Comparison of ENCODE assay signal across 31 cellular contexts in the genomic region with DNA sequence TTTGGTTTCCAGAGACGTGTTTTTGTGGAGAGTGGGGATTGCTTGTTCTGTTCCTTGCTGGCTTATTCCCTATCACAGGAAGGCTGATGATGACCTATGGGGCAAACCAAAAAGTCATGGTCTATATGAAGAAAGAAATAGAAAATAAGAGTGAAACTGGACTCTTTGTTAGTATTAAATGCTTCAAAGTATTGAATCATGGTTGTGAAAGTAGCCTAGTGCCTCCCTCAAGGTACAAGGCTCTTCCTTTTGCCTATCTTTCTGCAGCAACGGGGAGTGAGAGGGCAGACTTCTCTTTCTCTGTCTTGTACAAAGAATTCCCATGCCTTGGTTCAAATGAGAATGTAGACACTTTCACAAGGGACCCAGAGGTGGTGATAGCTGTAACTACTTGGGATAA.
"Had no signal": no experiment of that assay in that cellular context is flagged by ENCODE, and none has a peak within 500 bp of the region (broad histone marks: within the 10 kb centered on the region; RNA-seq: fewer than 3 reads in every experiment).

No MANE protein-coding gene starts in this region.

- H3K9me3 ChIP-seq: ascending aorta, breast epithelium, colonic mucosa, esophagus muscularis mucosa, gastrocnemius medialis had no signal

- ATAC-seq: activated CD4-positive, alpha-beta T cell treated with anti-CD3 and anti-CD28 coated beads for 36 hours; activated CD8-positive, alpha-beta memory T cell treated with anti-CD3 and anti-CD28 coated beads, Interleukin-2, amount 10 ng/mL, durations not matched to agents 7 days and 5 days; activated CD8-positive, alpha-beta T cell treated with anti-CD3 and anti-CD28 coated beads, Interleukin-2, amount 10 ng/mL, durations not matched to agents 7 days and 5 days; foreskin keratinocyte; gastrocnemius medialis had no signal

- H3K4me1 Mint-ChIP-seq: activated CD4-positive, alpha-beta T cell treated with anti-CD3 and anti-CD28 coated beads, Interleukin-2, amount 10 ng/mL, durations not matched to agents 24 days and 14 days; activated CD8-positive, alpha-beta memory T cell treated with anti-CD3 and anti-CD28 coated beads, Interleukin-2, amount 10 ng/mL, durations not matched to agents 7 days and 5 days; activated naive CD4-positive, alpha-beta T cell treated with anti-CD3 and anti-CD28 coated beads, Interleukin-2, amount 10 ng/mL, durations not matched to agents 7 days and 5 days; activated naive CD8-positive, alpha-beta T cell treated with anti-CD3 and anti-CD28 coated beads, Interleukin-2, amount 10 ng/mL, durations not matched to agents 7 days and 5 days had no signal

- H3K4me3 Mint-ChIP-seq: activated CD4-positive, alpha-beta memory T cell treated with anti-CD3 and anti-CD28 coated beads for 36 hours; activated CD4-positive, alpha-beta T cell treated with anti-CD3 and anti-CD28 coated beads for 36 hours; activated CD4-positive, alpha-beta T cell treated with anti-CD3 and anti-CD28 coated beads, Interleukin-2, amount 10 ng/mL, durations not matched to agents 24 days and 14 days; activated CD8-positive, alpha-beta memory T cell treated with anti-CD3 and anti-CD28 coated beads, Interleukin-2, amount 10 ng/mL, durations not matched to agents 7 days and 5 days; activated CD8-positive, alpha-beta T cell treated with anti-CD3 and anti-CD28 coated beads, Interleukin-2, amount 10 ng/mL, durations not matched to agents 7 days and 5 days; activated naive CD4-positive, alpha-beta T cell treated with anti-CD3 and anti-CD28 coated beads, Interleukin-2, amount 10 ng/mL, durations not matched to agents 7 days and 5 days; activated naive CD8-positive, alpha-beta T cell treated with anti-CD3 and anti-CD28 coated beads, Interleukin-2, amount 10 ng/mL, durations not matched to agents 7 days and 5 days; dendritic cell treated with granulocyte-macrophage colony-stimulating factor and Interleukin-4, amounts not matched to agents 40 ng/mL and 50 ng/mL, for 4 days had no signal

- H3K9me3 Mint-ChIP-seq: activated CD4-positive, alpha-beta memory T cell treated with anti-CD3 and anti-CD28 coated beads for 36 hours; activated CD4-positive, alpha-beta T cell treated with anti-CD3 and anti-CD28 coated beads, Interleukin-2, amount 10 ng/mL, durations not matched to agents 24 days and 14 days; activated naive CD4-positive, alpha-beta T cell treated with anti-CD3 and anti-CD28 coated beads, Interleukin-2, amount 10 ng/mL, durations not matched to agents 7 days and 5 days; activated naive CD4-positive, alpha-beta T cell treated with anti-CD3 and anti-CD28 coated beads, Interleukin-2, amount 50 U/mL, for 72 hours; activated naive CD8-positive, alpha-beta T cell treated with anti-CD3 and anti-CD28 coated beads, Interleukin-2, amount 10 ng/mL, durations not matched to agents 7 days and 5 days; brain; dendritic cell treated with granulocyte-macrophage colony-stimulating factor and Interleukin-4, amounts not matched to agents 40 ng/mL and 50 ng/mL, for 4 days had no signal

- H3K27me3 ChIP-seq: ascending aorta, breast epithelium, cardiac muscle cell, colonic mucosa, dorsolateral prefrontal cortex, esophagus muscularis mucosa, foreskin keratinocyte, gastrocnemius medialis had no signal

- H3K36me3 Mint-ChIP-seq: activated CD8-positive, alpha-beta memory T cell treated with anti-CD3 and anti-CD28 coated beads, Interleukin-2, amount 10 ng/mL, durations not matched to agents 7 days and 5 days; activated naive CD4-positive, alpha-beta T cell treated with anti-CD3 and anti-CD28 coated beads, Interleukin-2, amount 10 ng/mL, durations not matched to agents 7 days and 5 days had no signal

- H3K27me3 Mint-ChIP-seq: activated CD4-positive, alpha-beta memory T cell treated with anti-CD3 and anti-CD28 coated beads for 36 hours; activated CD4-positive, alpha-beta T cell treated with anti-CD3 and anti-CD28 coated beads, Interleukin-2, amount 10 ng/mL, durations not matched to agents 24 days and 14 days; activated CD8-positive, alpha-beta memory T cell treated with anti-CD3 and anti-CD28 coated beads, Interleukin-2, amount 10 ng/mL, durations not matched to agents 7 days and 5 days; activated naive CD4-positive, alpha-beta T cell treated with anti-CD3 and anti-CD28 coated beads, Interleukin-2, amount 10 ng/mL, durations not matched to agents 7 days and 5 days; activated naive CD8-positive, alpha-beta T cell treated with anti-CD3 and anti-CD28 coated beads, Interleukin-2, amount 10 ng/mL, durations not matched to agents 7 days and 5 days; brain; dendritic cell treated with granulocyte-macrophage colony-stimulating factor and Interleukin-4, amounts not matched to agents 40 ng/mL and 50 ng/mL, for 4 days had no signal

- DNase-seq: activated CD4-positive, alpha-beta memory T cell treated with anti-CD3 and anti-CD28 coated beads for 36 hours; activated CD4-positive, alpha-beta T cell treated with anti-CD3 and anti-CD28 coated beads for 36 hours; activated CD4-positive, alpha-beta T cell treated with anti-CD3 and anti-CD28 coated beads, Interleukin-2, amount 10 ng/mL, durations not matched to agents 24 days and 14 days; activated CD4-positive, CD25-positive, alpha-beta regulatory T cell; activated CD4-positive, CD25-positive, alpha-beta regulatory T cell treated with anti-CD3 and anti-CD28 coated beads, Interleukin-2, amount 50 U/mL, for 72 hours; activated CD8-positive, alpha-beta memory T cell treated with anti-CD3 and anti-CD28 coated beads, Interleukin-2, amount 10 ng/mL, durations not matched to agents 7 days and 5 days; activated CD8-positive, alpha-beta memory T cell treated with anti-CD3 and anti-CD28 coated beads, Interleukin-2, amount 50 U/mL, for 4 hours; activated CD8-positive, alpha-beta T cell treated with anti-CD3 and anti-CD28 coated beads, Interleukin-2, amount 10 ng/mL, durations not matched to agents 7 days and 5 days; activated gamma-delta T cell; activated naive CD4-positive, alpha-beta T cell; activated naive CD4-positive, alpha-beta T cell treated with anti-CD3 and anti-CD28 coated beads, Interleukin-2, amount 10 ng/mL, durations not matched to agents 7 days and 5 days; activated naive CD8-positive, alpha-beta T cell treated with anti-CD3 and anti-CD28 coated beads, Interleukin-2, amount 10 ng/mL, durations not matched to agents 7 days and 5 days; activated T-cell treated with anti-CD3 and anti-CD28 coated beads, Interleukin-2, amount 50 U/mL, for 1 hour; activated T-cell treated with anti-CD3 and anti-CD28 coated beads, Interleukin-2, amount 50 U/mL, for 48 hours; central memory CD4-positive, alpha-beta T cell; cerebellar nuclear complex; colonic mucosa; dorsolateral prefrontal cortex; effector memory CD4-positive, alpha-beta T cell; erythroblast; foreskin keratinocyte; gastrocnemius medialis; glutamatergic neuron; T-helper 2 cell had no signal

- H3K36me3 ChIP-seq: breast epithelium, colonic mucosa had no signal

- H3K4me1 ChIP-seq: ascending aorta, breast epithelium, colonic mucosa, esophagus muscularis mucosa, foreskin keratinocyte, gastrocnemius medialis had no signal

- H3K4me3 ChIP-seq: ascending aorta, breast epithelium, cardiac muscle cell, colonic mucosa, dorsolateral prefrontal cortex, esophagus muscularis mucosa, gastrocnemius medialis had no signal

- H3K27ac ChIP-seq: ascending aorta, breast epithelium, cardiac muscle cell, colonic mucosa, dorsolateral prefrontal cortex, esophagus muscularis mucosa, foreskin keratinocyte, gastrocnemius medialis had no signal

- H3K27ac Mint-ChIP-seq: activated CD4-positive, alpha-beta memory T cell treated with anti-CD3 and anti-CD28 coated beads for 36 hours; activated CD4-positive, alpha-beta T cell treated with anti-CD3 and anti-CD28 coated beads for 36 hours; activated CD4-positive, alpha-beta T cell treated with anti-CD3 and anti-CD28 coated beads, Interleukin-2, amount 10 ng/mL, durations not matched to agents 24 days and 14 days; activated CD8-positive, alpha-beta memory T cell treated with anti-CD3 and anti-CD28 coated beads, Interleukin-2, amount 10 ng/mL, durations not matched to agents 7 days and 5 days; activated CD8-positive, alpha-beta T cell treated with anti-CD3 and anti-CD28 coated beads, Interleukin-2, amount 10 ng/mL, durations not matched to agents 7 days and 5 days; activated naive CD4-positive, alpha-beta T cell treated with anti-CD3 and anti-CD28 coated beads, Interleukin-2, amount 10 ng/mL, durations not matched to agents 7 days and 5 days; activated naive CD8-positive, alpha-beta T cell treated with anti-CD3 and anti-CD28 coated beads, Interleukin-2, amount 10 ng/mL, durations not matched to agents 7 days and 5 days; dendritic cell treated with granulocyte-macrophage colony-stimulating factor and Interleukin-4, amounts not matched to agents 40 ng/mL and 50 ng/mL, for 4 days had no signal
